28 cellular contexts compared by ENCODE assay signal in the genomic region with DNA sequence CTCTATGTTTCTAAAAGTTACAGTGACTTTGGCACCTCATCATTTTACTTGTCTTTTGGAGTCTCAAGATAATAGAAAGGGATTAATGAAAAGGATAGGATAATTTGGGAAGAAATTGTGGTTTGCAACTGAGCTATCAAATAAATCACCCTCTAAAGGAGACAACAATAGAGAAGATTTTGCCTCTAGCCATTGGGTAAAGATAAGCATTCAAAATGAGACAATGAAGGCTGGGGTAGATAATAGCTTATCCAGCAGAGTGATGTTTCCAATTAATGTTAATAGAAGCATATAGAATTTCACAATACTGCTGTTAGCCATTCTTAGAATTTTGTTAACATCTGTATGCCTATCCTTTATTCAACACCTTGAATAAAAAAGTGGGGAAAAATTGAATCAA.
"Had no signal": no experiment of that assay in that cellular context is flagged by ENCODE, and none has a peak within 500 bp of the region (broad histone marks: within the 10 kb centered on the region; RNA-seq: fewer than 3 reads in every experiment).

No MANE protein-coding gene starts in this region.

- H3K79me2 ChIP-seq: parathyroid adenoma had no signal

- H3K9me3 ChIP-seq: left lung, lower lobe of right lung, neutrophil, right atrium auricular region, right lobe of liver, tibial nerve, uterus had no signal

- ATAC-seq: left colon; lower lobe of right lung; natural killer cell; right lobe of liver; stimulated activated memory B cell treated with anti-CD40 and anti-IgM and Interleukin-4, amounts not matched to agents 10 μg/mL and 1 μg/mL and 100 μg/mL, for 72 hours; stimulated activated naive CD8-positive, alpha-beta T cell treated with anti-CD3 and anti-CD28 coated beads, Interleukin-15, amount 100 ng/mL, for 72 hours had no signal

- H3K36me3 ChIP-seq: left lung, lower lobe of right lung, neural progenitor cell, neutrophil, right atrium auricular region, right lobe of liver, tibial nerve, uterus had no signal

- H3K27ac ChIP-seq: left lung, lower lobe of right lung, neural progenitor cell, neutrophil, parathyroid adenoma, right atrium auricular region, right lobe of liver, tibial nerve, uterus had no signal

- H2AFZ ChIP-seq: neural progenitor cell, parathyroid adenoma had no signal

- H3K4me3 ChIP-seq: left lung, lower lobe of right lung, neural progenitor cell, right atrium auricular region, right lobe of liver, smooth muscle cell, tibial nerve, uterus had no signal

- H3K9ac ChIP-seq: neural progenitor cell, parathyroid adenoma had no signal

- DNase-seq: hypothalamus; immature natural killer cell; kidney; left colon; left lung; lower lobe of right lung; mammary epithelial cell; mesenchymal stem cell; naive B cell; natural killer cell; nephron progenitor cell; occipital lobe; right lobe of liver; stimulated activated CD4-positive, alpha-beta T cell treated with anti-CD3 and anti-CD28 coated beads, Interleukin-1b, Interleukin-23, amount 100 ng/mL, for 48 hours; stimulated activated CD4-positive, alpha-beta T cell treated with anti-CD3 and anti-CD28 coated beads, Interleukin-2, amount 100 ng/mL, for 48 hours; stimulated activated CD4-positive, alpha-beta T cell treated with anti-CD3 and anti-CD28 coated beads, Interleukin-4, amount 100 ng/mL, for 4 hours; stimulated activated CD8-positive, alpha-beta memory T cell treated with anti-CD3 and anti-CD28 coated beads, Interleukin-4, amount 100 ng/mL, for 48 hours; stimulated activated naive CD4-positive, alpha-beta T cell treated with Interleukin-2 at 50 U/mL for 16 hours; stimulated activated naive CD8-positive, alpha-beta T cell treated with anti-CD3 and anti-CD28 coated beads, Interleukin-15, amount 100 ng/mL, for 72 hours; substantia nigra; uterus had no signal

- H3K4me2 ChIP-seq: neural progenitor cell, smooth muscle cell had no signal

- H3K4me1 ChIP-seq: left lung, lower lobe of right lung, parathyroid adenoma, right atrium auricular region, right lobe of liver, tibial nerve, uterus had no signal

- H3K27me3 ChIP-seq: left lung, neural progenitor cell, neutrophil, right atrium auricular region, right lobe of liver, tibial nerve, uterus had no signal
